ENCODE assay signal across 13 cellular contexts in the genomic region with DNA sequence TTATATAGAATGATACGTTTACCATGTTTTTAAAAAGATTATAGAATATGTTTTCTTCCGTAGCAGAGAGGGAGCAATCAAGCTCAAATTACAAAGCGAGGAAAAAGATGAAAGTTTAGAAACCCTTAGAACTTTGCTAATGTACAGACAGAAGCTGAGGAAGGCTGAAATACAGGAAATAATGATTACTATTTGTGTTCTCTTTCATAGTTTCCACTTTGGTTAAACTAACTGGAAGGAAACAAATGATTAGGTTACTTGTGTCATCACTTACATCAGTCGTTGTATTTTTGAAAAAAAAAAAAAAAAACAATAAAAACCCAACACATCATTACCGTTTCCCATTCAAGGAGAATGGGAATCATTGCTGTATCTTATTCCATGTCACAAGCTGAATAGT.
DNase-seq lines count a peak whose midpoint lies in the region; ATAC-seq and TF ChIP-seq lines count a peak whose summit lies in the region.
"Had no signal": no experiment of that assay in that cellular context is flagged by ENCODE, and none has a peak within 500 bp of the region (broad histone marks: within the 10 kb centered on the region; RNA-seq: fewer than 3 reads in every experiment).

No MANE protein-coding gene starts in this region.

- peak overlapping the region; percentile 26 for H3K9ac ChIP-seq in Loucy (ENCODE audit: low read depth, low read length, poor library complexity, severe bottlenecking)

- no peaks in the 10 kb centered on the region for H4K20me1 ChIP-seq in Loucy (ENCODE audit: insufficient read depth, low read length, poor library complexity, severe bottlenecking)

- TF ChIP-seq POLR2A in breast epithelium (IDR thresholded peaks at IDR 0.05), result no peak
- no peak for TF ChIP-seq POLR2A in GM18505 (IDR thresholded peaks at IDR 0.05; ENCODE audit: borderline replicate concordance, extremely low read depth, insufficient read depth, insufficient read length)

- H3K4me1 Mint-ChIP-seq in dendritic cell treated with granulocyte-macrophage colony-stimulating factor and Interleukin-4, amounts not matched to agents 40 ng/mL and 50 ng/mL, for 4 days (ENCODE audit: low read depth), result peaks cover 8% of the 10 kb centered on the region

- intact Hi-C loops in dendritic cell treated with granulocyte-macrophage colony-stimulating factor and Interleukin-4, amounts not matched to agents 40 ng/mL and 50 ng/mL, for 4 days (cut with micrococcal nuclease), result no loop called here
- intact Hi-C loops in breast epithelium (cut with DNase I; ENCODE audit: low total_unique reads), result no loop called here

- no peaks in the 10 kb centered on the region for H3K36me3 ChIP-seq in Loucy (ENCODE audit: insufficient read depth, low read length)
- no peaks in the 10 kb centered on the region for H3K36me3 ChIP-seq in breast epithelium

- peak overlapping the region; percentile 79; the same call in 1 of the 2 replicates for H2AFZ ChIP-seq in Loucy (ENCODE audit: low read length)

- TF ChIP-seq CTCF in Loucy (conservative IDR thresholded peaks at IDR 0.05; ENCODE audit: low read length) (no peak), breast epithelium (IDR thresholded peaks at IDR 0.05) (no peak)

- no peak for DNase-seq in activated CD4-positive, CD25-positive, alpha-beta regulatory T cell (lab: John Stamatoyannopoulos, UW)
- DNase-seq in breast epithelium (ENCODE audit: low spot score in 2 of 2), result no peak
- DNase-seq in DMS 273 (lab: John Stamatoyannopoulos, UW; ENCODE audit: unreplicated experiment), result no peak
- DNase-seq: NCI-H187; stimulated activated CD4-positive, alpha-beta T cell treated with anti-CD3 and anti-CD28 coated beads, Interleukin-1b, Interleukin-23, amount 100 ng/mL, for 48 hours had no signal

- no peaks in the 10 kb centered on the region for H3K36me3 Mint-ChIP-seq in dendritic cell treated with granulocyte-macrophage colony-stimulating factor and Interleukin-4, amounts not matched to agents 40 ng/mL and 50 ng/mL, for 4 days (ENCODE audit: low read depth)

- ATAC-seq in activated CD4-positive, CD25-positive, alpha-beta regulatory T cell treated with anti-CD3 and anti-CD28 coated beads, Interleukin-2, amount 50 U/mL, for 24 hours, result peak; percentile 69 to 76
- no peak for ATAC-seq in GM18505 (IDR thresholded peaks at IDR 0.05; ENCODE audit: unreplicated experiment)
- ATAC-seq: A549, Panc1 had no signal

- H3K27me3 ChIP-seq in Loucy (ENCODE audit: insufficient read depth, low read length, poor library complexity, severe bottlenecking) (no peaks in the 10 kb centered on the region), breast epithelium (no peaks in the 10 kb centered on the region)

- H3K9me3 ChIP-seq in Loucy (ENCODE audit: insufficient read depth, low read depth, low read length) (no peaks in the 10 kb centered on the region), breast epithelium (no peaks in the 10 kb centered on the region)
- H3K9me3 ChIP-seq: A549 had no signal

- H3K27ac ChIP-seq in skin epidermis (peak overlapping the region in 13 of 21 experiments; percentile 42 to 76 (median 57)), breast epithelium (peak overlapping the region in 1 of 2 donors; percentile 38)
- H3K27ac ChIP-seq: A549, epithelial cell of prostate had no signal

- H3K9me3 Mint-ChIP-seq in dendritic cell treated with granulocyte-macrophage colony-stimulating factor and Interleukin-4, amounts not matched to agents 40 ng/mL and 50 ng/mL, for 4 days, result peaks cover 9% of the 10 kb centered on the region

- H3K9me2 ChIP-seq in Loucy (replicated peaks; ENCODE audit: low read depth, low read length), result no peaks in the 10 kb centered on the region

- H3K27me3 Mint-ChIP-seq in dendritic cell treated with granulocyte-macrophage colony-stimulating factor and Interleukin-4, amounts not matched to agents 40 ng/mL and 50 ng/mL, for 4 days, result no peaks in the 10 kb centered on the region

- no peaks in the 10 kb centered on the region for H3K79me2 ChIP-seq in Loucy (ENCODE audit: insufficient read depth, low read length)

- H3K4me3 ChIP-seq in Loucy (ENCODE audit: low read length, poor library complexity, severe bottlenecking) (peak overlapping the region; percentile 59), skin epidermis (no peak overlapping the region), breast epithelium (peak overlapping the region in 1 of 3 donors; percentile 11)
- H3K4me3 ChIP-seq: A549 had no signal

- peak overlapping the region; percentile 66 for H3K27ac Mint-ChIP-seq in dendritic cell treated with granulocyte-macrophage colony-stimulating factor and Interleukin-4, amounts not matched to agents 40 ng/mL and 50 ng/mL, for 4 days

- peaks cover 7% of the 10 kb centered on the region; the same call in 1 of the 2 replicates for H3F3A ChIP-seq in Loucy (ENCODE audit: low read depth)

- H3K4me1 ChIP-seq in Loucy (ENCODE audit: insufficient read depth, low read length, poor library complexity, severe bottlenecking), result peaks cover 18% of the 10 kb centered on the region
- H3K4me1 ChIP-seq in breast epithelium, result no peaks in the 10 kb centered on the region
- H3K4me1 ChIP-seq: A549 had no signal

- no peak overlapping the region for H3K4me3 Mint-ChIP-seq in dendritic cell treated with granulocyte-macrophage colony-stimulating factor and Interleukin-4, amounts not matched to agents 40 ng/mL and 50 ng/mL, for 4 days

- peak overlapping the region; percentile 69 for H3K4me2 ChIP-seq in Loucy (ENCODE audit: low read depth, low read length, poor library complexity, severe bottlenecking)
- H3K4me2 ChIP-seq: A549 had no signal
